Comparison of ENCODE assay signal across 21 cellular contexts in genomic region chr12:4006743-4007142, GRCh38.
DNase-seq lines count a peak whose midpoint lies in the region; TF ChIP-seq lines count a peak whose summit lies in the region.
"Had no signal": no experiment of that assay in that cellular context is flagged by ENCODE, and none has a peak within 500 bp of the region (broad histone marks: within the 10 kb centered on the region; RNA-seq: fewer than 3 reads in every experiment).

No MANE protein-coding gene starts in this region.

- no peak overlapping the region for H3K18ac ChIP-seq in H9 (ENCODE audit: insufficient read length, low read depth, low read length)

- H4K20me1 ChIP-seq in H9 (ENCODE audit: control insufficient read depth, insufficient read depth, insufficient read length): no peaks in the 10 kb centered on the region
- H4K20me1 ChIP-seq: BLaER1 had no signal

- no peak overlapping the region for H3K4ac ChIP-seq in H9 (ENCODE audit: low read depth, low read length)

- H3K27me3 Mint-ChIP-seq in nephron (ENCODE audit: low read depth): no peaks in the 10 kb centered on the region
- H3K27me3 Mint-ChIP-seq in H9 (ENCODE audit: low read depth): 0 out of 2 replicates have a peak, but pooled peaks cover 2% of the 10 kb centered on the region
- H3K27me3 Mint-ChIP-seq: CD4-positive, alpha-beta memory T cell had no signal

- H3K9me3 Mint-ChIP-seq in nephron (peaks cover 2% of the 10 kb centered on the region), H9 (no peaks in the 10 kb centered on the region)
- H3K9me3 Mint-ChIP-seq: CD4-positive, alpha-beta memory T cell had no signal

- no peak overlapping the region for H3K9ac ChIP-seq in H9 (ENCODE audit: extremely low read depth, insufficient read length, low read length)
- H3K9ac ChIP-seq: BLaER1 had no signal

- H3K4me1 ChIP-seq in SJCRH30 (peaks cover 42% of the 10 kb centered on the region), H9 (ENCODE audit: insufficient read depth, low read length) (no peaks in the 10 kb centered on the region; the same call in 1 of the 2 replicates)
- H3K4me1 ChIP-seq: A549, BLaER1 had no signal

- H3K79me2 ChIP-seq in H9 (ENCODE audit: insufficient read depth, low read length): no peaks in the 10 kb centered on the region

- TF ChIP-seq CTCF in nephron (IDR thresholded peaks at IDR 0.05; ENCODE audit: unreplicated experiment in 3 of 3): no peak
- TF ChIP-seq CTCF in H9 (conservative IDR thresholded peaks at IDR 0.05): no peak

- peak overlapping the region in 2 of 3 experiments; percentile 27 to 46 for H3K27ac Mint-ChIP-seq in nephron
- no peak overlapping the region for H3K27ac Mint-ChIP-seq in H9
- H3K27ac Mint-ChIP-seq: CD4-positive, alpha-beta memory T cell had no signal

- no peak overlapping the region for H3T11ph ChIP-seq in H9 (ENCODE audit: low read length)

- no peaks in the 10 kb centered on the region for H3K36me3 ChIP-seq in SJCRH30
- H3K36me3 ChIP-seq: BLaER1 had no signal

- no peak overlapping the region for H3K4me3 ChIP-seq in SJCRH30
- H3K4me3 ChIP-seq: A549, BLaER1, PC-9, SK-N-MC had no signal

- no peak overlapping the region for H3K56ac ChIP-seq in H9 (ENCODE audit: insufficient read length, low read depth, low read length)

- no peak overlapping the region for H2BK20ac ChIP-seq in H9 (ENCODE audit: low read depth, low read length, poor library complexity, severe bottlenecking)

- no peak overlapping the region for H2BK12ac ChIP-seq in H9 (ENCODE audit: insufficient read length, low read depth, low read length)

- no peaks in the 10 kb centered on the region for H3K36me3 Mint-ChIP-seq in nephron (ENCODE audit: low read depth)
- no peaks in the 10 kb centered on the region; a peak in 2 of 7 replicates for H3K36me3 Mint-ChIP-seq in H9 (ENCODE audit: insufficient read depth in 1 of 3, low read depth in 3 of 3)
- H3K36me3 Mint-ChIP-seq: CD4-positive, alpha-beta memory T cell had no signal

- no peaks in the 10 kb centered on the region for H3K27me3 ChIP-seq in SJCRH30
- H3K27me3 ChIP-seq in H9 (ENCODE audit: insufficient read depth, low read length): no peaks in the 10 kb centered on the region
- H3K27me3 ChIP-seq: BLaER1 had no signal

- no peaks in the 10 kb centered on the region for H3K79me1 ChIP-seq in H9 (ENCODE audit: insufficient read depth, low read depth, low read length, poor library complexity, severe bottlenecking)

- no peak overlapping the region for H2BK120ac ChIP-seq in H9 (ENCODE audit: low read depth, low read length, poor library complexity, severe bottlenecking)

- no peak overlapping the region for H2AK5ac ChIP-seq in H9 (ENCODE audit: insufficient read length, low read length)

- H4K8ac ChIP-seq in H9 (replicated peaks; ENCODE audit: insufficient read length, low read depth, low read length): no peak overlapping the region

- H3K9me3 ChIP-seq in SJCRH30 (replicated peaks): no peaks in the 10 kb centered on the region
- no peaks in the 10 kb centered on the region for H3K9me3 ChIP-seq in H9 (ENCODE audit: control insufficient read depth, low read depth, low read length)
- H3K9me3 ChIP-seq: A549, BLaER1 had no signal

- no peak overlapping the region for H2BK15ac ChIP-seq in H9 (ENCODE audit: low read depth, low read length)

- H2BK5ac ChIP-seq in H9 (ENCODE audit: insufficient read length, low read length): no peak overlapping the region

- H3K14ac ChIP-seq in H9 (ENCODE audit: insufficient read depth, low read length): no peak overlapping the region

- DNase-seq in LoVo (ENCODE audit: low spot score): peak; percentile 49
- peak in 1 of 2 experiments; percentile 60 for DNase-seq in SJCRH30
- DNase-seq in epithelial cell of prostate (ENCODE audit: low read depth, low spot score): peak; percentile 85
- DNase-seq in NCI-H2107 (lab: John Stamatoyannopoulos, UW): no peak
- no peak for DNase-seq in H9
- no peak for DNase-seq in pons (ENCODE audit: low spot score)
- no peak for DNase-seq in SHP77 treated with DMSO at 0.1 percent for 48 hours (lab: John Stamatoyannopoulos, UW)
- DNase-seq: Calu3; CD4-positive, alpha-beta memory T cell; GF-D8; GOT3; KG1; NCI-H1417; NCI-H187; NCI-H2227 treated with DMSO at 0.1 percent for 48 hours; NCI-H524 treated with DMSO at 0.1 percent for 48 hours; PC-9 had no signal

- peaks cover 2% of the 10 kb centered on the region for H3K23me2 ChIP-seq in H9 (ENCODE audit: insufficient read length, low read depth, low read length, poor library complexity, severe bottlenecking)

- no peak overlapping the region for H3K4me2 ChIP-seq in H9 (ENCODE audit: insufficient read depth, insufficient read length, low read length)
- H3K4me2 ChIP-seq: A549, BLaER1, PC-9 had no signal

- H3K27ac ChIP-seq in SJCRH30 (peak overlapping the region; percentile 100), epithelial cell of prostate (peak overlapping the region; percentile 61), H9 (ENCODE audit: insufficient read length, low read depth, low read length) (no peak overlapping the region)
- H3K27ac ChIP-seq: A549, BLaER1, PC-9, SK-N-MC had no signal

- no peak overlapping the region for H3K4me3 Mint-ChIP-seq in nephron
- H3K4me3 Mint-ChIP-seq in H9: no peak overlapping the region
- H3K4me3 Mint-ChIP-seq: CD4-positive, alpha-beta memory T cell had no signal

- H3K23ac ChIP-seq in H9 (ENCODE audit: insufficient read length, low read depth, low read length): no peak overlapping the region

- H2AFZ ChIP-seq in H9 (ENCODE audit: low read length): no peak overlapping the region
- H2AFZ ChIP-seq: PC-9 had no signal

- no peak overlapping the region for H4K5ac ChIP-seq in H9 (ENCODE audit: insufficient read length, low read depth, low read length)

- H4K91ac ChIP-seq in H9 (ENCODE audit: insufficient read length, low read depth, low read length): no peak overlapping the region

- peaks cover 29% of the 10 kb centered on the region for H3K4me1 Mint-ChIP-seq in nephron
- H3K4me1 Mint-ChIP-seq in H9: peaks cover 0 to 10% of the 10 kb centered on the region in 2 experiments; a peak in 2 of 4 replicates
- H3K4me1 Mint-ChIP-seq: CD4-positive, alpha-beta memory T cell had no signal

- no CpG with 5 or more reads among the region's 4 CpGs for WGBS in H9 (ENCODE audit: extremely low coverage, insufficient read length, low lambda C conversion rate)

Comparison
In these comparisons a context has a peak if more than half of its experiments do, and no peak if none do; other contexts are left out.
1. DNase-seq: peak in LoVo (single experiment) and epithelial cell of prostate (single experiment); none in NCI-H2107 (single experiment), H9 (single experiment), pons (single experiment) and SHP77 treated with DMSO at 0.1 percent for 48 hours (single experiment).
2. H3K27ac Mint-ChIP-seq: peak in nephron (2 of 3); none in H9 (0 of 3).